8 cellular contexts compared by ENCODE assay signal in the genomic region with DNA sequence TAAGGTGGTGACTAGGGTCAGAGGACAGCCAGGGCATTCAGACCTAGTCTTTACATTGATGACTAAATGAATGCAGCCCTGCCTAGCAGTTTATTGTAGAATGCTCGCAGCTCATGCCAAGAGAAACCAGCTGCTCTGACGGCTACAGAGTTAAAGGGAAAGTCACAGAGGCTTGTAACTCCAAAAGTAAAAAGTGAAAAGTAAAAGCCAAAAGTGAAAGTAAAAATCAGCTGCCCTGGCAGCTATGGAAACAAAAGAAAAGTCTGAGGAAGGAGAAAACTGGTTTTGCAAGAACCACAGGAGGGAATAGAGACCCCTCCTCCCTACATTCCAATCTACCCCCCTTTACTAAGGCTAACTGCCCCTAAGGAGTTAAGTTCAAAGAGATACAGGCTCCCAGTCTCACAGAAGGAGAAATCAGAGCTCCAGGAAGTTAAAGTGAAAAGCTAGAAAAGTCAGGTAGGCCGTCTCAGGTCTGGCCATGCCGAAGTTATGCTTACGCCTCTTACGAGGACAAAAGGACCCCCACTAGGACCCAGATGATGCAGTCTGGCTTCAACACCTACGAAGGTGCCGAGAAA. TPM values are rescaled to one million over a fixed set of nuclear protein-coding genes. Genes with fewer than 3 reads are reported as not detected.
DNase-seq lines count a peak whose midpoint lies in the region; TF ChIP-seq lines count a peak whose summit lies in the region.

No MANE protein-coding gene starts in this region.

- intact Hi-C loops in Calu3 (cut with micrococcal nuclease; ENCODE audit: unreplicated experiment) = no loop called here

- no peak overlapping the region for H3K9ac ChIP-seq in neuronal stem cell (ENCODE audit: low read depth, low read length, poor library complexity)

- no peak overlapping the region for H3K18ac ChIP-seq in neuronal stem cell (ENCODE audit: low read length)

- H3K27ac Mint-ChIP-seq in Calu3 (ENCODE audit: unreplicated experiment) = peak overlapping the region; percentile 5

- CTCF ChIA-PET in Calu3 (lab: Charles Lee) = interaction anchor here (0.6 to 0.8 kb wide), 2 partner anchors 202 to 256 kb away, joined by 3 to 4 read pairs; no protein-coding TSS in a partner anchor

- no TSS peak for BruUV-seq in Calu3 (replicated peaks; lab: Mats Ljungman, UMichigan)

- no CpG with 5 or more reads among the region's 8 CpGs for WGBS in neuronal stem cell (ENCODE audit: extremely low coverage in 2 of 2, insufficient read length in 2 of 2, insufficient replicate concordance in 1 of 2), 2 donors

- H3K27me3 ChIP-seq in SJSA1 (replicated peaks) = no peaks in the 10 kb centered on the region
- peaks cover 0 to 21% (median 0%) of the 10 kb centered on the region in 3 experiments for H3K27me3 ChIP-seq in neuronal stem cell (ENCODE audit: control insufficient read depth in 3 of 3, insufficient read depth in 3 of 3, low read depth in 1 of 3, low read length in 3 of 3)

- H4K91ac ChIP-seq in neuronal stem cell (ENCODE audit: low read depth, low read length, poor library complexity) = no peak overlapping the region

- H2BK5ac ChIP-seq in neuronal stem cell (ENCODE audit: low read length) = no peak overlapping the region

- peaks cover 24% of the 10 kb centered on the region for H3K4me1 Mint-ChIP-seq in Calu3 (ENCODE audit: low read depth, unreplicated experiment)

- H4K8ac ChIP-seq in neuronal stem cell (ENCODE audit: low read depth, low read length) = no peak overlapping the region

- no peak overlapping the region for H2BK12ac ChIP-seq in neuronal stem cell (ENCODE audit: low read length)

- H3K14ac ChIP-seq in neuronal stem cell (ENCODE audit: low read length) = no peak overlapping the region

- no peak overlapping the region for H3K4ac ChIP-seq in neuronal stem cell (ENCODE audit: low read length)

- H3K79me1 ChIP-seq in neuronal stem cell (ENCODE audit: low read depth, low read length) = no peaks in the 10 kb centered on the region

- H2BK15ac ChIP-seq in neuronal stem cell (ENCODE audit: low read length) = no peak overlapping the region

- H3K4me3 ChIP-seq in SJSA1 (peak overlapping the region; percentile 13), fibroblast of mammary gland (ENCODE audit: control insufficient read depth, low read depth, low read length) (peak overlapping the region; percentile 25), neuronal stem cell (ENCODE audit: low read length in 2 of 2) (peak overlapping the region in 1 of 2 donors; percentile 30)

- TF ChIP-seq CTCF in Calu3 (IDR thresholded peaks at IDR 0.05; ENCODE audit: unreplicated experiment) (no peak), fibroblast of mammary gland (conservative IDR thresholded peaks at IDR 0.05; ENCODE audit: control insufficient read depth, insufficient read depth, low read depth, low read length) (no peak)

- no peak overlapping the region for H3K23ac ChIP-seq in neuronal stem cell (ENCODE audit: low read depth, low read length, poor library complexity)

- no peak for DNase-seq in Calu3
- peak in 1 of 2 experiments; percentile 17 for DNase-seq in SJSA1 (ENCODE audit: low read depth in 1 of 2, low spot score in 2 of 2)
- DNase-seq in fibroblast of mammary gland (ENCODE audit: low read depth) = peak; percentile 38
- DNase-seq in neuronal stem cell (ENCODE audit: low spot score) = no peak
- no peak for DNase-seq in ecto neural progenitor cell (ENCODE audit: low spot score)
- no peak for DNase-seq in DMS 273 treated with DMSO at 0.1 percent for 48 hours (lab: John Stamatoyannopoulos, UW)
- DNase-seq in mesenteric fat pad (ENCODE audit: low spot score) = no peak
- DNase-seq in NOMO-1 treated with DMSO at 0.1 percent for 48 hours (lab: John Stamatoyannopoulos, UW; ENCODE audit: unreplicated experiment) = no peak

- no peaks in the 10 kb centered on the region for H3K9me3 ChIP-seq in SJSA1 (replicated peaks)
- H3K9me3 ChIP-seq in neuronal stem cell (replicated peaks in 1 of 2; ENCODE audit: control insufficient read depth in 2 of 2, insufficient read depth in 1 of 2, low read depth in 1 of 2, low read length in 2 of 2) = no peaks in the 10 kb centered on the region

- H2AFZ ChIP-seq in neuronal stem cell (ENCODE audit: low read length) = peak overlapping the region; percentile 81

- no peaks in the 10 kb centered on the region for H3K9me3 Mint-ChIP-seq in Calu3 (ENCODE audit: low read depth, unreplicated experiment)

- H2BK120ac ChIP-seq in neuronal stem cell (ENCODE audit: low read depth, low read length) = no peak overlapping the region

- H3K36me3 ChIP-seq in SJSA1 = no peaks in the 10 kb centered on the region
- H3K36me3 ChIP-seq in neuronal stem cell (replicated peaks in 1 of 2; ENCODE audit: control insufficient read depth in 2 of 2, insufficient read depth in 2 of 2, low read length in 2 of 2) = no peaks in the 10 kb centered on the region

- H3K27me3 Mint-ChIP-seq in Calu3 (ENCODE audit: unreplicated experiment) = no peaks in the 10 kb centered on the region

- no peak overlapping the region for H2AK5ac ChIP-seq in neuronal stem cell (ENCODE audit: low read depth, low read length)

- H3K4me2 ChIP-seq in neuronal stem cell (ENCODE audit: insufficient read depth, low read length, poor library complexity, severe bottlenecking) = no peak overlapping the region

- peak overlapping the region; percentile 70 for H3K4me3 Mint-ChIP-seq in Calu3 (ENCODE audit: low read depth, unreplicated experiment)

- H3K27ac ChIP-seq in SJSA1 = no peak overlapping the region
- no peak overlapping the region for H3K27ac ChIP-seq in neuronal stem cell (replicated peaks; ENCODE audit: low read length)

- H3K4me1 ChIP-seq in SJSA1 (replicated peaks) (no peaks in the 10 kb centered on the region), neuronal stem cell (ENCODE audit: control insufficient read depth in 2 of 2, insufficient read depth in 1 of 2, low read depth in 1 of 2, low read length in 2 of 2) (peaks cover 0 to 2% of the 10 kb centered on the region in 2 donors)

- H3K36me3 Mint-ChIP-seq in Calu3 (ENCODE audit: insufficient read depth, unreplicated experiment) = no peaks in the 10 kb centered on the region

RNA-seq across cellular contexts. Expression of gene GAGE10, which starts 6.0 kb away (rescaled TPM):
- total RNA-seq in Calu3 (2022) = not detected in 2 replicates
- total RNA-seq in SJSA1 (2014; rRNA removed; shearing (Covaris generic)) = not detected in 2 replicates
- 0.39 TPM for polyA plus RNA-seq in neuronal stem cell (2013, experiment 1 of 2)
- 0.24 TPM for polyA plus RNA-seq in neuronal stem cell (2013, experiment 2 of 2)
- total RNA-seq in mesenteric fat pad = not detected

RNA-seq across cellular contexts. Expression of gene GAGE12J, which starts 12.3 kb away (rescaled TPM):
- total RNA-seq in Calu3 (2022) (not detected in 2 replicates), mesenteric fat pad (not detected)
- total RNA-seq in SJSA1 (2014; rRNA removed; shearing (Covaris generic)) = not detected in 2 replicates
- not detected for polyA plus RNA-seq in neuronal stem cell (2013, experiment 1 of 2)
- not detected for polyA plus RNA-seq in neuronal stem cell (2013, experiment 2 of 2)

RNA-seq across cellular contexts. Expression of gene GAGE13, which starts 21.9 kb away (rescaled TPM):
- total RNA-seq in Calu3 (2022) (not detected in 2 replicates), mesenteric fat pad (not detected)
- not detected in 2 replicates for total RNA-seq in SJSA1 (2014; rRNA removed; shearing (Covaris generic))
- not detected for polyA plus RNA-seq in neuronal stem cell (2013, experiment 1 of 2)
- polyA plus RNA-seq in neuronal stem cell (2013, experiment 2 of 2) = not detected

RNA-seq across cellular contexts. Expression of gene PPP1R3F, which starts 39.9 kb away (rescaled TPM):
- 14.7 and 18.8 TPM in 2 replicates for total RNA-seq in Calu3 (2022)
- 6.5 and 6.8 TPM in 2 replicates for total RNA-seq in SJSA1 (2014; rRNA removed; shearing (Covaris generic))
- 12.8 TPM for polyA plus RNA-seq in neuronal stem cell (2013, experiment 1 of 2)
- 11.4 TPM for polyA plus RNA-seq in neuronal stem cell (2013, experiment 2 of 2)
- 2.2 TPM for total RNA-seq in mesenteric fat pad

RNA-seq across cellular contexts. Expression of gene FOXP3, which starts 45.0 kb away (rescaled TPM):
- total RNA-seq in Calu3 (2022) = 0.26 TPM in 1 of 2 replicates, not detected in the other
- not detected in 2 replicates for total RNA-seq in SJSA1 (2014; rRNA removed; shearing (Covaris generic))
- 0.25 TPM for polyA plus RNA-seq in neuronal stem cell (2013, experiment 1 of 2)
- 0.19 TPM for polyA plus RNA-seq in neuronal stem cell (2013, experiment 2 of 2)
- total RNA-seq in mesenteric fat pad = not detected
